In genomic region chr12:115023898-115024297, GRCh38 we compare ENCODE assay signal across 18 cellular contexts.
DNase-seq lines count a peak whose midpoint lies in the region; ATAC-seq and TF ChIP-seq lines count a peak whose summit lies in the region.
"Had no signal": no experiment of that assay in that cellular context is flagged by ENCODE, and none has a peak within 500 bp of the region (broad histone marks: within the 10 kb centered on the region; RNA-seq: fewer than 3 reads in every experiment).

No MANE protein-coding gene starts in this region.

- H3K4me3 Mint-ChIP-seq in nephron (no peak overlapping the region), type B pancreatic cell (no peak overlapping the region)
- H3K4me3 Mint-ChIP-seq: GM23338, H9 had no signal

- CTCF ChIA-PET in IMR-90 (lab: Yijun Ruan, JAX): no interaction called here

- H3K56ac ChIP-seq in IMR-90 (ENCODE audit: extremely low read depth, insufficient read depth, low read length): no peak overlapping the region

- in situ Hi-C loops in IMR-90 (cut with MboI; ENCODE audit: low sequenced_read_pairs): no loop called here

- DNase-seq in AG10803 (ENCODE audit: low read depth) (peak; percentile 54), IMR-90 (no peak), fibroblast of peridontal ligament (ENCODE audit: extremely low read depth) (peak; percentile 79), type B pancreatic cell (ENCODE audit: extremely low spot score, unreplicated experiment) (no peak), NCI-H1105 treated with DMSO at 0.1 percent for 48 hours (lab: John Stamatoyannopoulos, UW) (no peak), smooth muscle cell (lab: John Stamatoyannopoulos, UW; ENCODE audit: unreplicated experiment) (no peak)
- DNase-seq in stimulated activated naive CD4-positive, alpha-beta T cell (lab: John Stamatoyannopoulos, UW): no peak
- DNase-seq: H9, KBM-7, NCI-H2029 treated with DMSO at 0.1 percent for 48 hours, NCI-H526 treated with DMSO at 0.1 percent for 48 hours, PC-9, RPMI8226, SHP77 had no signal

- TF ChIP-seq RAD21 in IMR-90 (IDR thresholded peaks at IDR 0.05; ENCODE audit: low read length): no peak

- no peak overlapping the region for H4K5ac ChIP-seq in IMR-90 (ENCODE audit: low read depth, low read length)

- H3K9ac ChIP-seq in IMR-90 (ENCODE audit: low read depth, low read length): no peak overlapping the region
- no peak overlapping the region for H3K9ac ChIP-seq in smooth muscle cell (ENCODE audit: low read depth)

- intact Hi-C loops in IMR-90 (cut with micrococcal nuclease): no loop called here

- H3K4me2 ChIP-seq in IMR-90 (ENCODE audit: low read depth, low read length): no peak overlapping the region; the same call in 1 of the 2 replicates
- no peak overlapping the region for H3K4me2 ChIP-seq in smooth muscle cell
- H3K4me2 ChIP-seq: GM23338, PC-9 had no signal

- H3K79me2 ChIP-seq in smooth muscle cell (ENCODE audit: low read depth): no peaks in the 10 kb centered on the region

- no peak overlapping the region for H4K91ac ChIP-seq in IMR-90 (ENCODE audit: insufficient read depth, low read depth, low read length)

- no peak overlapping the region for H2AFZ ChIP-seq in IMR-90 (replicated peaks; ENCODE audit: low read length, poor library complexity)
- H2AFZ ChIP-seq in smooth muscle cell (ENCODE audit: low read depth): no peak overlapping the region
- H2AFZ ChIP-seq: GM23338, PC-9 had no signal

- no peak overlapping the region for H2AK5ac ChIP-seq in IMR-90 (ENCODE audit: low read depth, low read length)

- no peaks in the 10 kb centered on the region for H3K36me3 Mint-ChIP-seq in nephron (ENCODE audit: low read depth)
- peaks cover 4% of the 10 kb centered on the region for H3K36me3 Mint-ChIP-seq in type B pancreatic cell

- H3K27ac Mint-ChIP-seq in nephron: peak overlapping the region; percentile 74 to 97 (median 78)
- no peak overlapping the region for H3K27ac Mint-ChIP-seq in type B pancreatic cell
- H3K27ac Mint-ChIP-seq: GM23338, H9 had no signal

- H3K14ac ChIP-seq in IMR-90 (replicated peaks; ENCODE audit: low read depth, low read length): no peak overlapping the region

- H3K79me1 ChIP-seq in IMR-90 (ENCODE audit: low read depth in 1 of 2, low read length in 2 of 2): no peaks in the 10 kb centered on the region

- H4K8ac ChIP-seq in IMR-90 (ENCODE audit: low read depth in 2 of 2, low read length in 2 of 2): no peak overlapping the region; a peak in 1 of 4 replicates

- peaks cover 4% of the 10 kb centered on the region for H3K4me1 ChIP-seq in IMR-90 (ENCODE audit: control insufficient read depth, insufficient read depth, low read length)
- H3K4me1 ChIP-seq in smooth muscle cell (ENCODE audit: low read depth): no peaks in the 10 kb centered on the region

- no peak for TF ChIP-seq POLR2A in IMR-90 (IDR thresholded peaks at IDR 0.05; ENCODE audit: low read depth, low read length)

- H3K9me3 ChIP-seq in IMR-90 (ENCODE audit: control insufficient read depth, insufficient read depth, low read length) (peaks cover 5% of the 10 kb centered on the region), smooth muscle cell (replicated peaks; ENCODE audit: low read depth) (no peaks in the 10 kb centered on the region)

- H3K4me1 Mint-ChIP-seq in nephron (peaks cover 45% of the 10 kb centered on the region), type B pancreatic cell (ENCODE audit: unreplicated experiment) (peaks cover under 1% of the 10 kb centered on the region)

- TF ChIP-seq CTCF in AG10803 (conservative IDR thresholded peaks at IDR 0.05; ENCODE audit: low read length): no peak
- no peak for TF ChIP-seq CTCF in IMR-90 (conservative IDR thresholded peaks at IDR 0.05; ENCODE audit: low read depth, low read length)
- TF ChIP-seq CTCF in nephron (IDR thresholded peaks at IDR 0.05; ENCODE audit: unreplicated experiment in 3 of 3): no peak
- TF ChIP-seq CTCF in type B pancreatic cell (conservative IDR thresholded peaks at IDR 0.05): no peak
- no peak for TF ChIP-seq CTCF in smooth muscle cell (IDR thresholded peaks at IDR 0.05; ENCODE audit: borderline replicate concordance, insufficient read depth, poor library complexity, severe bottlenecking)

- no peak overlapping the region for H3K4ac ChIP-seq in IMR-90 (ENCODE audit: low read depth, low read length)

- no peak for ATAC-seq in IMR-90 (ENCODE audit: low read depth)
- ATAC-seq: GM12878, GM23338 had no signal

- H2BK120ac ChIP-seq in IMR-90 (ENCODE audit: low read depth, low read length): 0 out of 2 replicates have a peak overlapping the region, but pooled peaks have one; percentile 10

- no peaks in the 10 kb centered on the region for H3K9me1 ChIP-seq in IMR-90 (ENCODE audit: insufficient read depth, low read length)

- H3K27me3 ChIP-seq in IMR-90 (ENCODE audit: control insufficient read depth, insufficient read depth, low read length): no peaks in the 10 kb centered on the region
- H3K27me3 ChIP-seq in smooth muscle cell (ENCODE audit: low read depth): no peaks in the 10 kb centered on the region
- H3K27me3 ChIP-seq: MG63 had no signal

- H3K27ac ChIP-seq in IMR-90 (ENCODE audit: insufficient read depth, low read length): peak overlapping the region; percentile 27; the same call in 1 of the 2 replicates
- no peak overlapping the region for H3K27ac ChIP-seq in smooth muscle cell (ENCODE audit: low read depth)
- H3K27ac ChIP-seq: PC-9 had no signal

- H2BK20ac ChIP-seq in IMR-90 (ENCODE audit: low read depth, low read length): no peak overlapping the region

- H4K20me1 ChIP-seq in IMR-90 (ENCODE audit: insufficient read depth, low read length) (no peaks in the 10 kb centered on the region), smooth muscle cell (ENCODE audit: low read depth) (no peaks in the 10 kb centered on the region)

- no peak overlapping the region for H3K23ac ChIP-seq in IMR-90 (ENCODE audit: low read depth, low read length)

- H3K27me3 Mint-ChIP-seq in nephron (ENCODE audit: low read depth) (no peaks in the 10 kb centered on the region), type B pancreatic cell (no peaks in the 10 kb centered on the region)

- H3K9me3 Mint-ChIP-seq in nephron (peaks cover 11% of the 10 kb centered on the region), type B pancreatic cell (peaks cover 4% of the 10 kb centered on the region)
- H3K9me3 Mint-ChIP-seq: GM23338 had no signal

- H3K18ac ChIP-seq in IMR-90 (ENCODE audit: low read depth, low read length): peak overlapping the region; percentile 1; the same call in 1 of the 2 replicates

- H3F3A ChIP-seq in smooth muscle cell (ENCODE audit: low read depth): no peaks in the 10 kb centered on the region

- POLR2A ChIA-PET in IMR-90 (lab: Charles Lee; ENCODE audit: unreplicated experiment): interaction anchor here (0.6 kb wide), 1 partner anchor 372 kb away, joined by 3 read pairs; no protein-coding TSS in a partner anchor

- no peak overlapping the region for H2BK15ac ChIP-seq in IMR-90 (ENCODE audit: low read depth, low read length)

- no peak overlapping the region for H2AK9ac ChIP-seq in IMR-90 (replicated peaks; ENCODE audit: low read depth, low read length, poor library complexity)

- H3K4me3 ChIP-seq in AG10803 (ENCODE audit: low read length): no peak overlapping the region
- H3K4me3 ChIP-seq in IMR-90 (ENCODE audit: insufficient read depth, low read depth, low read length): no peak overlapping the region
- H3K4me3 ChIP-seq in smooth muscle cell: no peak overlapping the region
- H3K4me3 ChIP-seq: GM12878, GM23338, MG63, PC-9 had no signal

- H2BK5ac ChIP-seq in IMR-90 (ENCODE audit: low read depth, low read length, poor library complexity, severe bottlenecking): no peak overlapping the region

- H3K36me3 ChIP-seq in IMR-90 (ENCODE audit: control insufficient read depth, insufficient read depth, low read length): no peaks in the 10 kb centered on the region
- H3K36me3 ChIP-seq in smooth muscle cell (ENCODE audit: low read depth): no peaks in the 10 kb centered on the region
- H3K36me3 ChIP-seq: MG63 had no signal

- WGBS in IMR-90 (ENCODE audit: extremely low coverage in 2 of 2, insufficient read length in 1 of 2), 2 experiments: no CpG with 5 or more reads among the region's 3 CpGs
- 86% methylated on average over 3 of the region's 3 CpGs for WGBS in smooth muscle cell (ENCODE audit: low lambda C conversion rate)

- BruUV-seq in IMR-90 (replicated peaks; lab: Mats Ljungman, UMichigan): no TSS peak

- dilution Hi-C loops in IMR-90 (cut with HindIII; ENCODE audit: low sequenced_read_pairs, unreplicated experiment): no loop called here

TF ChIP-seq in IMR-90, 13 proteins besides CTCF, POLR2A, EP300 and RAD21:
- TF ChIP-seq SMC3 (IDR thresholded peaks at IDR 0.05; ENCODE audit: low read depth, low read length) (no peak), BHLHE40 (IDR thresholded peaks at IDR 0.05; ENCODE audit: low read depth, low read length) (no peak), MAZ (IDR thresholded peaks at IDR 0.05; ENCODE audit: borderline replicate concordance, low read depth, low read length) (no peak), NFE2L2 (IDR thresholded peaks at IDR 0.05; ENCODE audit: low read depth, low read length) (no peak)

Comparison
In these comparisons a context has a peak if more than half of its experiments do, and no peak if none do; other contexts are left out.
1. DNase-seq: peak in AG10803 (single experiment) and fibroblast of peridontal ligament (single experiment); none in IMR-90 (single experiment), stimulated activated naive CD4-positive, alpha-beta T cell (0 of 6), type B pancreatic cell (single experiment), NCI-H1105 treated with DMSO at 0.1 percent for 48 hours (single experiment) and smooth muscle cell (single experiment).